In genomic region chr2:233639860-233640259, GRCh38 we compare ENCODE assay signal across 19 cellular contexts.
"Had no signal": no experiment of that assay in that cellular context is flagged by ENCODE, and none has a peak within 500 bp of the region (broad histone marks: within the 10 kb centered on the region; RNA-seq: fewer than 3 reads in every experiment).

No MANE protein-coding gene starts in this region.

- DNase-seq: KBM-7; MV-4-11; NCI-H1048; NCI-H1105; NCI-H1417; NCI-H1436 treated with DMSO at 0.1 percent for 48 hours; NCI-H1694; NCI-H187 treated with DMSO at 0.1 percent for 48 hours; NCI-H2029 treated with DMSO at 0.1 percent for 48 hours; NCI-H345; NCI-H446 treated with DMSO at 0.1 percent for 48 hours; NCI-H510A treated with DMSO at 0.1 percent for 48 hours; NCI-H526; NK-92 treated with Interleukin-12 subunit alpha and Interleukin-12 subunit beta, amount 100 ng/mL, for 24 hours; PC-3; SHP77; T-helper 1 cell had no signal

- H3K27ac ChIP-seq: HL-60, RWPE1 had no signal
